ENCODE assay signal across 30 cellular contexts in genomic region chr12:65758401-65758800, GRCh38.
DNase-seq lines count a peak whose midpoint lies in the region; FAIRE-seq and TF ChIP-seq lines count a peak whose summit lies in the region.
"Had no signal": no experiment of that assay in that cellular context is flagged by ENCODE, and none has a peak within 500 bp of the region (broad histone marks: within the 10 kb centered on the region; RNA-seq: fewer than 3 reads in every experiment).

No MANE protein-coding gene starts in this region.

- peak; percentile 12 for DNase-seq in GM12865 (ENCODE audit: low read depth)
- DNase-seq in bronchial epithelial cell (ENCODE audit: low read depth) = no peak
- peak; percentile 77 for DNase-seq in myocyte (ENCODE audit: low read depth)
- DNase-seq in activated CD4-positive, alpha-beta T cell treated with anti-CD3 and anti-CD28 coated beads for 48 hours = no peak
- DNase-seq in DMS 273 treated with DMSO at 0.1 percent for 48 hours (lab: John Stamatoyannopoulos, UW) = no peak
- no peak for DNase-seq in foreskin fibroblast
- DNase-seq: 8988T; ACHN; AML-193; BE2C; C1 segment of cervical spinal cord; Caco-2; Calu3; CD4-positive, alpha-beta memory T cell; CD4-positive, alpha-beta T cell; CD4-positive, CD25-positive, alpha-beta regulatory T cell; CD8-positive, alpha-beta memory T cell; CD8-positive, alpha-beta T cell; COR-L47; DMS153; DMS53; DMS79; DMS79 treated with DMSO at 0.1 percent for 48 hours; DND-41; EL had no signal

- TF ChIP-seq CTCF in GM12865 (IDR thresholded peaks at IDR 0.05; ENCODE audit: insufficient read depth, low read depth, low read length, missing control alignments) (no peak), bronchial epithelial cell (IDR thresholded peaks at IDR 0.05; ENCODE audit: insufficient read depth, low read length, severe bottlenecking) (no peak), foreskin fibroblast (IDR thresholded peaks at IDR 0.05; ENCODE audit: low read depth, low read length) (no peak)

- no peaks in the 10 kb centered on the region for H3K27me3 ChIP-seq in bronchial epithelial cell (ENCODE audit: control insufficient read depth, insufficient read depth, low read length)
- H3K27me3 ChIP-seq: BE2C; BLaER1; BLaER1 treated with 17β-estradiol and CSF1 and Interleukin-3, amounts not matched to agents 10 nM and 100 nM had no signal

- FAIRE-seq in bronchial epithelial cell (lab: Jason Lieb, UNC) = peak; percentile 64
- FAIRE-seq: A204.1, A549, D721Med had no signal

- H3K4me3 ChIP-seq in GM12865 (ENCODE audit: low read depth, low read length) (no peak overlapping the region), bronchial epithelial cell (ENCODE audit: low read depth, low read length) (no peak overlapping the region), foreskin fibroblast (ENCODE audit: low read depth in 1 of 2, low read length in 2 of 2) (no peak overlapping the region)
- H3K4me3 ChIP-seq: A549; BLaER1; BLaER1 treated with 17β-estradiol and CSF1 and Interleukin-3, amounts not matched to agents 10 nM and 100 nM had no signal

- no peaks in the 10 kb centered on the region for H3K36me3 ChIP-seq in bronchial epithelial cell (ENCODE audit: control insufficient read depth, insufficient read depth, low read length)
- H3K36me3 ChIP-seq: BE2C; BLaER1; BLaER1 treated with 17β-estradiol and CSF1 and Interleukin-3, amounts not matched to agents 10 nM and 100 nM had no signal

Comparison
In these comparisons a context has a peak if more than half of its experiments do, and no peak if none do; other contexts are left out.
1. DNase-seq: peak in GM12865 (single experiment) and myocyte (single experiment); none in bronchial epithelial cell (single experiment), activated CD4-positive, alpha-beta T cell treated with anti-CD3 and anti-CD28 coated beads for 48 hours (single experiment), DMS 273 treated with DMSO at 0.1 percent for 48 hours (single experiment) and foreskin fibroblast (0 of 2).